Comparison of ENCODE assay signal across 26 cellular contexts in the genomic region with DNA sequence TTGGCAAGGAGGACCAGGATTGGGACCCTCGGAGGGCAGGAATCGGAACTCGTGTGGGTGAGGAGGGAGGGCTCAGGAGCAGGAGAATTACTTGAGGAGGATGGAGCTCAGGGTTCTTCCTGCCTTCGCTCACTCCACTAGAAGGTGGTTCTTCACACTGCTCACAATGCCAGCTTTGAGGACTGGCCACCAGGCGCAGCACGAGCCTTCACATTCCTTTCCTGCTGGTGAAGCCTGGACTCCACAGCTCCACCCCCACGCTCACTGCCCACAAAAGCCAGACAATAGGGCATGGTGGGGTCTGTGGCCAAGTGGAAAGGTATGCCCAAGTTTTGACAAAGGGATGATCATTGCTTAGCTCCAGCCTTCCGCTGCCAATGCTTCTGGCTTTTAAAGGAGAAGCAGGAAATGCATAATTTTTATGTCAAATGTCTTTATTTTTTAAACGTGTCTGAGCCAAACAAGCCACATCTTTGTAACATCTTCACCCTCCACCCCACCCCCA. TPM values are rescaled to one million over a fixed set of nuclear protein-coding genes. Genes with fewer than 3 reads are reported as not detected.
A peak's percentile ranks its signal among the peaks of the same experiment; 100 is the strongest.
DNase-seq lines count a peak whose midpoint lies in the region; ATAC-seq and TF ChIP-seq lines count a peak whose summit lies in the region.
"Had no signal": no experiment of that assay in that cellular context is flagged by ENCODE, and none has a peak within 500 bp of the region (broad histone marks: within the 10 kb centered on the region; RNA-seq: fewer than 3 reads in every experiment).

No MANE protein-coding gene starts in this region.

- TF ChIP-seq CTCF in mammary epithelial cell (conservative IDR thresholded peaks at IDR 0.05 in 1 of 2, IDR thresholded peaks at IDR 0.05 in 1 of 2; ENCODE audit: extremely low read depth in 1 of 2, insufficient read depth in 1 of 2, low read depth in 1 of 2, low read length in 2 of 2), result no peak
- peak; percentile 16 for TF ChIP-seq CTCF in endodermal cell (conservative IDR thresholded peaks at IDR 0.05)
- no peak for TF ChIP-seq CTCF in osteoblast (IDR thresholded peaks at IDR 0.05; ENCODE audit: extremely low read depth, low read depth, low read length)
- TF ChIP-seq CTCF in GM20000 (IDR thresholded peaks at IDR 0.05; ENCODE audit: extremely low read depth, missing control alignments), result no peak

- intact Hi-C loops in mammary epithelial cell (cut with micrococcal nuclease), result no loop called here

- dilution Hi-C loops in mammary epithelial cell (cut with HindIII; ENCODE audit: low sequenced_read_pairs), result no loop called here

- CTCF ChIA-PET in mammary epithelial cell (lab: Charles Lee; ENCODE audit: low non-redundant PET), result no interaction called here

- DNase-seq in T47D (ENCODE audit: low read depth in 1 of 2, low spot score in 1 of 2) (peak; percentile 49 to 61), mammary epithelial cell (no peak), M059J (ENCODE audit: low read depth) (peak; percentile 41), endodermal cell (no peak), osteoblast (ENCODE audit: insufficient read length, low spot score, missing footprints) (peak; percentile 82), GM20000 (ENCODE audit: low spot score) (no peak)
- DNase-seq: 8988T; Caco-2; CD4-positive, alpha-beta memory T cell; DMS 273 treated with DMSO at 0.1 percent for 48 hours; DMS79; EL; GDM1; Kasumi-1; MG63; NCI-H2029 treated with DMSO at 0.1 percent for 48 hours; NCI-H446 treated with DMSO at 0.1 percent for 48 hours; NCI-H526; NCI-H82; NK-92 treated with Interleukin-12 subunit alpha and Interleukin-12 subunit beta, amount 100 ng/mL, for 24 hours; SHP77 had no signal

- H3K27ac ChIP-seq in mammary epithelial cell (ENCODE audit: insufficient read depth, low read depth, low read length), result no peak overlapping the region
- H3K27ac ChIP-seq in endodermal cell (ENCODE audit: low read depth, low read length), result no peak overlapping the region
- no peak overlapping the region for H3K27ac ChIP-seq in osteoblast (ENCODE audit: low read depth, low read length)
- H3K27ac ChIP-seq: RWPE1 had no signal

- peaks cover 34% of the 10 kb centered on the region for H3K4me1 ChIP-seq in mammary epithelial cell (ENCODE audit: insufficient read depth, low read length)
- peaks cover 26% of the 10 kb centered on the region for H3K4me1 ChIP-seq in endodermal cell (ENCODE audit: control insufficient read depth, insufficient read depth, low read length)
- no peaks in the 10 kb centered on the region for H3K4me1 ChIP-seq in osteoblast (ENCODE audit: insufficient read depth, low read length)

- H3K27me3 Mint-ChIP-seq in endodermal cell (ENCODE audit: insufficient read depth), result peaks cover 15% of the 10 kb centered on the region
- H3K27me3 Mint-ChIP-seq in stimulated activated memory B cell treated with anti-CD40 and anti-IgM and Interleukin-4, amounts not matched to agents 10 μg/mL and 1 μg/mL and 100 μg/mL, for 72 hours, result peaks cover 45% of the 10 kb centered on the region

- no peaks in the 10 kb centered on the region for H3K27me3 ChIP-seq in mammary epithelial cell (ENCODE audit: insufficient read depth, low read length)
- peaks cover 7% of the 10 kb centered on the region for H3K27me3 ChIP-seq in endodermal cell (ENCODE audit: control insufficient read depth, insufficient read depth, low read length, poor library complexity, severe bottlenecking)
- peaks cover 42% of the 10 kb centered on the region for H3K27me3 ChIP-seq in osteoblast (ENCODE audit: insufficient read depth, low read length)
- H3K27me3 ChIP-seq: MG63 had no signal

- in situ Hi-C loops in T47D (cut with HindIII; ENCODE audit: low pct_unique_long_range_greater_than_20kb, low sequenced_read_pairs), result no loop called here
- in situ Hi-C loops in mammary epithelial cell (cut with MboI; ENCODE audit: low sequenced_read_pairs in 2 of 2), result no loop called here

- whole genome bisulfite sequencing in mammary epithelial cell (ENCODE audit: low coverage, missing lambda C conversion rate), result 76% methylated on average over 6 of the region's 9 CpGs
- WGBS in endodermal cell (ENCODE audit: insufficient coverage in 1 of 2, insufficient read length in 1 of 2), 2 experiments, result 92 to 97% methylated on average over 7 to 9 of the region's 9 CpGs

- H3K9me3 Mint-ChIP-seq in endodermal cell, result no peaks in the 10 kb centered on the region
- H3K9me3 Mint-ChIP-seq in stimulated activated memory B cell treated with anti-CD40 and anti-IgM and Interleukin-4, amounts not matched to agents 10 μg/mL and 1 μg/mL and 100 μg/mL, for 72 hours, result no peaks in the 10 kb centered on the region
- H3K9me3 Mint-ChIP-seq: CD4-positive, alpha-beta memory T cell had no signal

- H3K79me2 ChIP-seq in mammary epithelial cell (ENCODE audit: insufficient read depth, low read length) (no peaks in the 10 kb centered on the region), osteoblast (ENCODE audit: insufficient read depth, low read length) (no peaks in the 10 kb centered on the region)

- ATAC-seq in stimulated activated memory B cell treated with anti-CD40 and anti-IgM and Interleukin-4, amounts not matched to agents 10 μg/mL and 1 μg/mL and 100 μg/mL, for 72 hours, result no peak
- no peak for ATAC-seq in GM19467 (IDR thresholded peaks at IDR 0.05; ENCODE audit: unreplicated experiment)
- ATAC-seq: GM12878 had no signal

- H3K4me2 ChIP-seq in mammary epithelial cell (ENCODE audit: insufficient read depth, low read depth, low read length) (no peak overlapping the region), osteoblast (ENCODE audit: insufficient read depth, low read length) (no peak overlapping the region)
- H3K4me2 ChIP-seq: BLaER1 treated with 17β-estradiol and CSF1 and Interleukin-3, amounts not matched to agents 10 nM and 100 nM had no signal

- H3K4me3 ChIP-seq in mammary epithelial cell (replicated peaks in 1 of 3; ENCODE audit: insufficient read depth in 1 of 3, low read depth in 2 of 3, low read length in 3 of 3) (no peak overlapping the region), endodermal cell (ENCODE audit: low read length) (no peak overlapping the region), osteoblast (ENCODE audit: insufficient read depth, low read length) (no peak overlapping the region)
- H3K4me3 ChIP-seq: BLaER1 treated with 17β-estradiol and CSF1 and Interleukin-3, amounts not matched to agents 10 nM and 100 nM; GM12878; MG63 had no signal

- H3K27ac Mint-ChIP-seq in endodermal cell, result no peak overlapping the region
- no peak overlapping the region for H3K27ac Mint-ChIP-seq in stimulated activated memory B cell treated with anti-CD40 and anti-IgM and Interleukin-4, amounts not matched to agents 10 μg/mL and 1 μg/mL and 100 μg/mL, for 72 hours
- H3K27ac Mint-ChIP-seq: CD4-positive, alpha-beta memory T cell had no signal

- H3K36me3 ChIP-seq in mammary epithelial cell (ENCODE audit: insufficient read depth, low read length) (peaks cover 5% of the 10 kb centered on the region), endodermal cell (ENCODE audit: control insufficient read depth, insufficient read depth, low read length) (no peaks in the 10 kb centered on the region), osteoblast (ENCODE audit: insufficient read depth, low read length) (no peaks in the 10 kb centered on the region)
- H3K36me3 ChIP-seq: BLaER1 treated with 17β-estradiol and CSF1 and Interleukin-3, amounts not matched to agents 10 nM and 100 nM; MG63 had no signal

- H3K9ac ChIP-seq in mammary epithelial cell (ENCODE audit: insufficient read depth, low read length) (no peak overlapping the region), endodermal cell (ENCODE audit: extremely low read depth, low read length, poor library complexity, severe bottlenecking) (no peak overlapping the region)
- H3K9ac ChIP-seq: BLaER1 treated with 17β-estradiol and CSF1 and Interleukin-3, amounts not matched to agents 10 nM and 100 nM had no signal

- H3K36me3 Mint-ChIP-seq in endodermal cell (ENCODE audit: low read depth), result no peaks in the 10 kb centered on the region
- no peaks in the 10 kb centered on the region for H3K36me3 Mint-ChIP-seq in stimulated activated memory B cell treated with anti-CD40 and anti-IgM and Interleukin-4, amounts not matched to agents 10 μg/mL and 1 μg/mL and 100 μg/mL, for 72 hours
- H3K36me3 Mint-ChIP-seq: CD4-positive, alpha-beta memory T cell had no signal

- no peaks in the 10 kb centered on the region for H3K9me3 ChIP-seq in mammary epithelial cell (replicated peaks; ENCODE audit: insufficient read depth, low read length)
- H3K9me3 ChIP-seq in endodermal cell (ENCODE audit: control insufficient read depth, low read length), result no peaks in the 10 kb centered on the region
- no peaks in the 10 kb centered on the region for H3K9me3 ChIP-seq in osteoblast (ENCODE audit: low read depth, low read length)
- H3K9me3 ChIP-seq: Caco-2, MG63 had no signal

- H2AFZ ChIP-seq in mammary epithelial cell (ENCODE audit: low read depth, low read length) (no peak overlapping the region), osteoblast (ENCODE audit: low read length) (no peak overlapping the region)

- no peak overlapping the region for H3K4me3 Mint-ChIP-seq in endodermal cell
- no peak overlapping the region for H3K4me3 Mint-ChIP-seq in stimulated activated memory B cell treated with anti-CD40 and anti-IgM and Interleukin-4, amounts not matched to agents 10 μg/mL and 1 μg/mL and 100 μg/mL, for 72 hours
- H3K4me3 Mint-ChIP-seq: CD4-positive, alpha-beta memory T cell had no signal

- H4K20me1 ChIP-seq in mammary epithelial cell (ENCODE audit: insufficient read depth, low read length) (no peaks in the 10 kb centered on the region), osteoblast (ENCODE audit: insufficient read depth, low read length) (no peaks in the 10 kb centered on the region)
- H4K20me1 ChIP-seq: BLaER1 treated with 17β-estradiol and CSF1 and Interleukin-3, amounts not matched to agents 10 nM and 100 nM had no signal

- BruUV-seq in mammary epithelial cell (replicated peaks; lab: Mats Ljungman, UMichigan), result no TSS peak

- peaks cover 64% of the 10 kb centered on the region for H3K4me1 Mint-ChIP-seq in endodermal cell
- no peaks in the 10 kb centered on the region for H3K4me1 Mint-ChIP-seq in stimulated activated memory B cell treated with anti-CD40 and anti-IgM and Interleukin-4, amounts not matched to agents 10 μg/mL and 1 μg/mL and 100 μg/mL, for 72 hours

RNA-seq across cellular contexts. Expression of a gene that starts 58.0 kb away (rescaled TPM):
- total RNA-seq in mammary epithelial cell, result 10 to 100 TPM; 31.8 to 45.0 TPM
- 49.6 TPM for polyA plus RNA-seq in mammary epithelial cell
- 55.4 TPM for polyA minus RNA-seq in mammary epithelial cell
- 35.3 and 51.6 TPM in 2 replicates for total RNA-seq in M059J (2014; rRNA removed; shearing (Covaris generic))
- total RNA-seq in endodermal cell, result 10 to 100 TPM; 50.6 to 53.1 TPM
- polyA plus RNA-seq in endodermal cell (2013, experiment 1 of 2), result 24.4 TPM
- 22.4 TPM for polyA plus RNA-seq in endodermal cell (2013, experiment 2 of 2)
- total RNA-seq in osteoblast, result 52.2 and 53.2 TPM in 2 replicates

Comparison
In these comparisons a context has a peak if more than half of its experiments do, and no peak if none do; other contexts are left out.
1. DNase-seq: peak in T47D (2 of 2), M059J (single experiment) and osteoblast (single experiment); none in mammary epithelial cell (single experiment), endodermal cell (single experiment) and GM20000 (single experiment).